1 cellular context compared by ENCODE assay signal in genomic region chr5:87122171-87122977, GRCh38.
TF ChIP-seq lines count a peak whose summit lies in the region.

No MANE protein-coding gene starts in this region.

TF ChIP-seq in A549, 52 proteins besides CTCF, POLR2A, EP300 and RAD21 (continued from another document):
- TF ChIP-seq ELK1 (IDR thresholded peaks at IDR 0.05; ENCODE audit: low read depth, low read length) (no peak), PBX3 (IDR thresholded peaks at IDR 0.05) (no peak), CHD4 (IDR thresholded peaks at IDR 0.05; ENCODE audit: borderline replicate concordance) (no peak), HOXB13 (CRISPR knock-in tag; IDR thresholded peaks at IDR 0.05; ENCODE audit: low read depth) (no peak), ZNF302 (CRISPR knock-in tag; IDR thresholded peaks at IDR 0.05) (no peak), FOXS1 (CRISPR knock-in tag; IDR thresholded peaks at IDR 0.05) (no peak), POLR2AphosphoS2 (conservative IDR thresholded peaks at IDR 0.05; ENCODE audit: low read length) (no peak)
